7 cellular contexts compared by ENCODE assay signal in genomic region chr21:29080454-29080930, GRCh38. TPM values are rescaled to one million over a fixed set of nuclear protein-coding genes. Genes with fewer than 3 reads are reported as not detected.
A peak's percentile ranks its signal among the peaks of the same experiment; 100 is the strongest.
DNase-seq lines count a peak whose midpoint lies in the region; ATAC-seq and TF ChIP-seq lines count a peak whose summit lies in the region.

No MANE protein-coding gene starts in this region.

- no peak overlapping the region for H3K4me3 ChIP-seq in HEK293 (ENCODE audit: low read depth, low read length)
- H3K4me3 ChIP-seq in epithelial cell of proximal tubule (ENCODE audit: low read depth, low read length) = no peak overlapping the region
- H3K4me3 ChIP-seq in skin epidermis = no peak overlapping the region

- POLR2A ChIA-PET in HEK293 (lab: Yijun Ruan, JAX) = interaction anchor here (1.2 kb wide), 1 partner anchor 35 kb away, joined by 3 read pairs; no protein-coding TSS in a partner anchor

- no peak; the same call in 1 of the 2 replicates for TF ChIP-seq CTCF in HEK293 (tag by site-specific recombination; IDR thresholded peaks at IDR 0.05)
- peak; percentile 13 for TF ChIP-seq CTCF in epithelial cell of proximal tubule (conservative IDR thresholded peaks at IDR 0.05; ENCODE audit: low read depth, low read length)

- peaks cover 10% of the 10 kb centered on the region; the same call in 1 of the 2 replicates for H3K4me1 ChIP-seq in HEK293 (ENCODE audit: control insufficient read depth, insufficient read depth, low read length)

- H3K9me3 ChIP-seq in HEK293 (ENCODE audit: control insufficient read depth, insufficient read depth, low read depth, low read length) = no peaks in the 10 kb centered on the region

- CTCF ChIA-PET in HEK293 (lab: Yijun Ruan, JAX) = interaction anchor here (0.6 to 2.1 kb wide), 4 partner anchors 8 to 296 kb away, joined by 3 to 7 read pairs (median 5); no protein-coding TSS in a partner anchor

- no peak for DNase-seq in T-helper 2 cell treated with Interferon-gamma antibody and Interleukin-4, amounts not matched to agents 5 μg/mL and 100 μg/mL, for 36 hours (ENCODE audit: low spot score)
- DNase-seq in epithelial cell of proximal tubule (ENCODE audit: low read depth) (no peak), iPS-NIHi7 (ENCODE audit: extremely low spot score) (no peak)

- no peaks in the 10 kb centered on the region for H3K27me3 Mint-ChIP-seq in T-helper 2 cell treated with Interferon-gamma antibody and Interleukin-4, amounts not matched to agents 5 μg/mL and 100 μg/mL, for 36 hours (ENCODE audit: low read depth)

- ATAC-seq in HG02763 (IDR thresholded peaks at IDR 0.05; ENCODE audit: unreplicated experiment) (no peak), HG03432 (IDR thresholded peaks at IDR 0.05; ENCODE audit: unreplicated experiment) (no peak)

- H3K4me3 Mint-ChIP-seq in T-helper 2 cell treated with Interferon-gamma antibody and Interleukin-4, amounts not matched to agents 5 μg/mL and 100 μg/mL, for 36 hours = peak overlapping the region; percentile 65

- no peak overlapping the region for H3K27ac ChIP-seq in HEK293 (ENCODE audit: extremely low read depth, low read depth, low read length)
- peak overlapping the region in 13 of 21 experiments; percentile 0 to 85 (median 51) for H3K27ac ChIP-seq in skin epidermis

- peak overlapping the region; percentile 62 for H3K27ac Mint-ChIP-seq in T-helper 2 cell treated with Interferon-gamma antibody and Interleukin-4, amounts not matched to agents 5 μg/mL and 100 μg/mL, for 36 hours

- H3K36me3 ChIP-seq in HEK293 (ENCODE audit: control insufficient read depth in 2 of 2, insufficient read depth in 1 of 2, low read length in 2 of 2) = no peaks in the 10 kb centered on the region

- peaks cover 5% of the 10 kb centered on the region for H3K36me3 Mint-ChIP-seq in T-helper 2 cell treated with Interferon-gamma antibody and Interleukin-4, amounts not matched to agents 5 μg/mL and 100 μg/mL, for 36 hours (ENCODE audit: low read depth)

- no peaks in the 10 kb centered on the region for H3K9me3 Mint-ChIP-seq in T-helper 2 cell treated with Interferon-gamma antibody and Interleukin-4, amounts not matched to agents 5 μg/mL and 100 μg/mL, for 36 hours

- H3K4me1 Mint-ChIP-seq in T-helper 2 cell treated with Interferon-gamma antibody and Interleukin-4, amounts not matched to agents 5 μg/mL and 100 μg/mL, for 36 hours (ENCODE audit: low read depth) = peaks cover 35% of the 10 kb centered on the region

TF ChIP-seq in HEK293, 187 proteins besides CTCF, POLR2A, EP300 and RAD21 (continues in another document):
- no peak for TF ChIP-seq HOXA7 (CRISPR knock-in tag; IDR thresholded peaks at IDR 0.05; ENCODE audit: borderline replicate concordance)
- no peak for TF ChIP-seq IKZF3 (tag by site-specific recombination; IDR thresholded peaks at IDR 0.05)
- no peak for TF ChIP-seq ZNF211 (tag by site-specific recombination; IDR thresholded peaks at IDR 0.05; ENCODE audit: low read depth)
- peak; percentile 57; the same call in 1 of the 2 replicates for TF ChIP-seq ZNF692 (tag by site-specific recombination; IDR thresholded peaks at IDR 0.05)
- TF ChIP-seq HIC1 (tag by site-specific recombination; IDR thresholded peaks at IDR 0.05) = no peak
- TF ChIP-seq ZSCAN30 (tag by site-specific recombination; IDR thresholded peaks at IDR 0.05) = no peak
- no peak for TF ChIP-seq ZNF843 (tag by site-specific recombination; IDR thresholded peaks at IDR 0.05)
- TF ChIP-seq ZNF518A (tag by site-specific recombination; conservative IDR thresholded peaks at IDR 0.05; ENCODE audit: low read depth) = peak; percentile 37; the same call in 1 of the 2 replicates
- TF ChIP-seq ZNF23 (tag by site-specific recombination; IDR thresholded peaks at IDR 0.05; ENCODE audit: borderline replicate concordance) = no peak
- TF ChIP-seq ZNF202 (tag by site-specific recombination; IDR thresholded peaks at IDR 0.05; ENCODE audit: borderline replicate concordance) = no peak
- TF ChIP-seq ATF2 (tag by site-specific recombination; IDR thresholded peaks at IDR 0.05; ENCODE audit: low read depth) = no peak
- no peak for TF ChIP-seq ZNF416 (tag by site-specific recombination; IDR thresholded peaks at IDR 0.05)

RNA-seq across cellular contexts. Expression of gene CCT8, which starts 7.0 kb away (rescaled TPM):
- total RNA-seq in epithelial cell of proximal tubule = 282 and 394 TPM in 2 replicates

RNA-seq across cellular contexts. Expression of gene MAP3K7CL, which starts 50.0 kb away (rescaled TPM):
- 0.92 and 4.6 TPM in 2 replicates for total RNA-seq in epithelial cell of proximal tubule

RNA-seq across cellular contexts. Expression of gene USP16, which starts 56.0 kb away (rescaled TPM):
- 20.7 and 30.5 TPM in 2 replicates for total RNA-seq in epithelial cell of proximal tubule
